12 cellular contexts compared by ENCODE assay signal in genomic region chr14:77543240-77543551, GRCh38. TPM values are rescaled to one million over a fixed set of nuclear protein-coding genes. Genes with fewer than 3 reads are reported as not detected.
DNase-seq lines count a peak whose midpoint lies in the region; ATAC-seq, FAIRE-seq and TF ChIP-seq lines count a peak whose summit lies in the region.
"Had no signal": no experiment of that assay in that cellular context is flagged by ENCODE, and none has a peak within 500 bp of the region (broad histone marks: within the 10 kb centered on the region; RNA-seq: fewer than 3 reads in every experiment).

No MANE protein-coding gene starts in this region.

- no peaks in the 10 kb centered on the region for H3K9me1 ChIP-seq in endothelial cell of umbilical vein (replicated peaks; ENCODE audit: control insufficient read depth, extremely low read depth, insufficient read depth, low read length)

- WGBS in HepG2 (ENCODE audit: low lambda C conversion rate): 55% methylated on average over 5 of the region's 5 CpGs
- WGBS in right lobe of liver (ENCODE audit: insufficient coverage, low coverage, low lambda C conversion rate, missing lambda C conversion rate): 75% methylated on average over 5 of the region's 5 CpGs

- H3K9me3 ChIP-seq in HepG2 (ENCODE audit: low read length) (no peaks in the 10 kb centered on the region), right lobe of liver (no peaks in the 10 kb centered on the region), endothelial cell of umbilical vein (replicated peaks; ENCODE audit: control insufficient read depth, insufficient read depth, low read length) (no peaks in the 10 kb centered on the region), SJCRH30 (replicated peaks) (no peaks in the 10 kb centered on the region)

- peak; percentile 68 for ATAC-seq in HepG2
- no peak for ATAC-seq in right lobe of liver
- no peak for ATAC-seq in HG03135 (IDR thresholded peaks at IDR 0.05; ENCODE audit: unreplicated experiment)
- ATAC-seq: activated T-helper 17 cell treated with anti-CD3 and anti-CD28 coated beads, Interleukin-2, amount 50 U/mL, for 72 hours had no signal

- H3K4me1 Mint-ChIP-seq in nephron: peaks cover 12% of the 10 kb centered on the region
- H3K4me1 Mint-ChIP-seq in activated naive CD4-positive, alpha-beta T cell treated with anti-CD3 and anti-CD28 coated beads for 36 hours (ENCODE audit: low read depth): peaks cover 2% of the 10 kb centered on the region
- H3K4me1 Mint-ChIP-seq: activated T-helper 17 cell treated with anti-CD3 and anti-CD28 coated beads, Interleukin-2, amount 50 U/mL, for 72 hours had no signal

- dilution Hi-C loops in endothelial cell of umbilical vein (cut with MboI; ENCODE audit: extremely low pct_ligation_motif_present, low sequenced_read_pairs): no loop called here

- no peak for TF ChIP-seq EP300 in HepG2 (IDR thresholded peaks at IDR 0.05; ENCODE audit: low read depth in 2 of 2, low read length in 2 of 2)
- no peak for TF ChIP-seq EP300 in HepG2 (CRISPR knock-in tag; IDR thresholded peaks at IDR 0.05; ENCODE audit: borderline replicate concordance)

- TF ChIP-seq POLR2A in HepG2 (IDR thresholded peaks at IDR 0.05; ENCODE audit: insufficient read depth in 1 of 2, low read depth in 2 of 2, low read length in 2 of 2) (no peak), right lobe of liver (IDR thresholded peaks at IDR 0.05) (no peak), endothelial cell of umbilical vein (IDR thresholded peaks at IDR 0.05; ENCODE audit: low read depth, low read length) (no peak)

- H3K4me1 ChIP-seq in HepG2 (ENCODE audit: insufficient read depth, low read length) (peaks cover 14% of the 10 kb centered on the region), right lobe of liver (no peaks in the 10 kb centered on the region), endothelial cell of umbilical vein (ENCODE audit: control insufficient read depth, extremely low read depth, insufficient read depth, low read length) (peaks cover 29% of the 10 kb centered on the region), SJCRH30 (no peaks in the 10 kb centered on the region)

- no peak overlapping the region for H3K4me2 ChIP-seq in HepG2 (ENCODE audit: low read depth, low read length)
- H3K4me2 ChIP-seq in endothelial cell of umbilical vein (ENCODE audit: insufficient read depth, low read length): peak overlapping the region; percentile 84

- TF ChIP-seq CTCF in HepG2 (CRISPR knock-in tag; IDR thresholded peaks at IDR 0.05) (no peak), right lobe of liver (IDR thresholded peaks at IDR 0.05) (no peak), endothelial cell of umbilical vein (IDR thresholded peaks at IDR 0.05; ENCODE audit: extremely low read depth in 1 of 2, insufficient read depth in 1 of 2, low read depth in 1 of 2, low read length in 2 of 2) (no peak), nephron (IDR thresholded peaks at IDR 0.05; ENCODE audit: unreplicated experiment in 3 of 3) (no peak), GM13977 (IDR thresholded peaks at IDR 0.05; ENCODE audit: extremely low read depth, insufficient read depth, missing control alignments) (no peak)

- DNase-seq in HepG2 (ENCODE audit: low spot score): peak; percentile 48
- no peak for DNase-seq in right lobe of liver
- DNase-seq in endothelial cell of umbilical vein (ENCODE audit: low read depth, low spot score): peak; percentile 44
- no peak for DNase-seq in GM13977 (ENCODE audit: low spot score)
- no peak for DNase-seq in activated naive CD4-positive, alpha-beta T cell treated with anti-CD3 and anti-CD28 coated beads for 36 hours
- no peak for DNase-seq in SJCRH30
- DNase-seq: activated CD4-positive, alpha-beta T cell treated with anti-CD3 and anti-CD28 coated beads, Interleukin-2, amount 10 ng/mL, durations not matched to agents 7 days and 5 days; DMS53; NCI-H1930 had no signal

- H3K9ac ChIP-seq in HepG2 (ENCODE audit: insufficient read depth, low read depth, low read length) (no peak overlapping the region), endothelial cell of umbilical vein (replicated peaks; ENCODE audit: extremely low read depth, insufficient read depth, low read length) (peak overlapping the region; percentile 61)

- no peak for TF ChIP-seq RAD21 in HepG2 (CRISPR knock-in tag; IDR thresholded peaks at IDR 0.05)

- FAIRE-seq in HepG2 (lab: Jason Lieb, UNC) (no peak), endothelial cell of umbilical vein (lab: Jason Lieb, UNC) (peak; percentile 60)

- H3K27me3 Mint-ChIP-seq in nephron (ENCODE audit: low read depth): peaks cover 4% of the 10 kb centered on the region
- no peaks in the 10 kb centered on the region for H3K27me3 Mint-ChIP-seq in activated naive CD4-positive, alpha-beta T cell treated with anti-CD3 and anti-CD28 coated beads for 36 hours (ENCODE audit: low read depth)
- H3K27me3 Mint-ChIP-seq: activated CD4-positive, alpha-beta T cell treated with anti-CD3 and anti-CD28 coated beads, Interleukin-2, amount 10 ng/mL, durations not matched to agents 7 days and 5 days; activated T-helper 17 cell treated with anti-CD3 and anti-CD28 coated beads, Interleukin-2, amount 50 U/mL, for 72 hours had no signal

- peaks cover 0 to 1% of the 10 kb centered on the region in 2 experiments; a peak in 1 of 5 replicates for H3K36me3 ChIP-seq in HepG2 (replicated peaks in 1 of 2; ENCODE audit: control insufficient read depth in 1 of 2, insufficient read depth in 2 of 2, low read length in 2 of 2)
- H3K36me3 ChIP-seq in right lobe of liver: peaks cover 0 to 3% (median 0%) of the 10 kb centered on the region in 4 donors
- peaks cover 3 to 6% of the 10 kb centered on the region in 2 experiments for H3K36me3 ChIP-seq in endothelial cell of umbilical vein (ENCODE audit: control insufficient read depth in 2 of 2, extremely low read depth in 1 of 2, insufficient read depth in 2 of 2, low read length in 2 of 2)
- no peaks in the 10 kb centered on the region; the same call in 1 of the 2 replicates for H3K36me3 ChIP-seq in SJCRH30

- in situ Hi-C loops in HepG2 (cut with HindIII; ENCODE audit: extremely low pct_ligation_motif_present, low pct_unique_long_range_greater_than_20kb) (loop anchor here (10.0 kb wide), 1 partner anchor 238 kb away; no protein-coding TSS in a partner anchor), GM13977 (cut with MboI; ENCODE audit: low pct_unique_long_range_greater_than_20kb, low sequenced_read_pairs, unreplicated experiment) (loop anchor here (10.0 to 25.0 kb wide), 2 partner anchors 238 to 406 kb away; partner anchors contain the start of gene ZDHHC22)

- H3K9me3 Mint-ChIP-seq in nephron: no peaks in the 10 kb centered on the region
- no peaks in the 10 kb centered on the region for H3K9me3 Mint-ChIP-seq in activated naive CD4-positive, alpha-beta T cell treated with anti-CD3 and anti-CD28 coated beads for 36 hours
- H3K9me3 Mint-ChIP-seq: activated CD4-positive, alpha-beta T cell treated with anti-CD3 and anti-CD28 coated beads, Interleukin-2, amount 10 ng/mL, durations not matched to agents 7 days and 5 days; activated T-helper 17 cell treated with anti-CD3 and anti-CD28 coated beads, Interleukin-2, amount 50 U/mL, for 72 hours had no signal

- H3K36me3 Mint-ChIP-seq in nephron (ENCODE audit: low read depth): peaks cover 22% of the 10 kb centered on the region
- H3K36me3 Mint-ChIP-seq in activated naive CD4-positive, alpha-beta T cell treated with anti-CD3 and anti-CD28 coated beads for 36 hours (ENCODE audit: low read depth): peaks cover 7% of the 10 kb centered on the region

- H3K27me3 ChIP-seq in HepG2 (ENCODE audit: control insufficient read depth in 1 of 2, insufficient read depth in 2 of 2, low read length in 2 of 2) (no peaks in the 10 kb centered on the region), right lobe of liver (no peaks in the 10 kb centered on the region), endothelial cell of umbilical vein (ENCODE audit: control insufficient read depth in 2 of 2, insufficient read depth in 2 of 2, low read length in 2 of 2) (no peaks in the 10 kb centered on the region), SJCRH30 (no peaks in the 10 kb centered on the region)

- no peak overlapping the region for H2AFZ ChIP-seq in HepG2 (ENCODE audit: low read length)
- no peak overlapping the region for H2AFZ ChIP-seq in endothelial cell of umbilical vein (ENCODE audit: low read depth, low read length)

- no peaks in the 10 kb centered on the region for H3K79me2 ChIP-seq in HepG2 (ENCODE audit: insufficient read depth, low read length)
- peaks cover 9% of the 10 kb centered on the region for H3K79me2 ChIP-seq in endothelial cell of umbilical vein (ENCODE audit: control insufficient read depth, insufficient read depth, low read length)

- intact Hi-C loops in HepG2 (cut with micrococcal nuclease; ENCODE audit: unreplicated experiment) (no loop called here), right lobe of liver (cut with DNase I) (no loop called here), endothelial cell of umbilical vein (cut with micrococcal nuclease) (loop anchor here (2.0 kb wide), 2 partner anchors 84 to 222 kb away; partner anchors contain the start of genes AHSA1, GSTZ1 and POMT2)
- intact Hi-C loops in activated naive CD4-positive, alpha-beta T cell treated with anti-CD3 and anti-CD28 coated beads for 36 hours (cut with micrococcal nuclease): no loop called here

- CTCF ChIA-PET in HepG2 (lab: Yijun Ruan, JAX; ENCODE audit: low intra/inter-chr PET ratio, low total read pairs): no interaction called here
- CTCF ChIA-PET in endothelial cell of umbilical vein (lab: Charles Lee): interaction anchor here (0.8 to 2.8 kb wide), 6 partner anchors 8 to 390 kb away, joined by 3 to 25 read pairs (median 4); partner anchors contain the start of genes AHSA1 and VIPAS39
- CTCF ChIA-PET in activated naive CD4-positive, alpha-beta T cell treated with anti-CD3 and anti-CD28 coated beads for 36 hours (lab: Charles Lee): interaction anchor here (1.2 kb wide), 1 partner anchor 9 kb away, joined by 5 read pairs; no protein-coding TSS in a partner anchor

- peak overlapping the region; percentile 80 to 89 (median 84) for H3K27ac Mint-ChIP-seq in nephron
- no peak overlapping the region for H3K27ac Mint-ChIP-seq in activated naive CD4-positive, alpha-beta T cell treated with anti-CD3 and anti-CD28 coated beads for 36 hours
- H3K27ac Mint-ChIP-seq: activated CD4-positive, alpha-beta T cell treated with anti-CD3 and anti-CD28 coated beads, Interleukin-2, amount 10 ng/mL, durations not matched to agents 7 days and 5 days; activated T-helper 17 cell treated with anti-CD3 and anti-CD28 coated beads, Interleukin-2, amount 50 U/mL, for 72 hours had no signal

- no peak overlapping the region for H3K4me3 Mint-ChIP-seq in nephron
- H3K4me3 Mint-ChIP-seq in activated naive CD4-positive, alpha-beta T cell treated with anti-CD3 and anti-CD28 coated beads for 36 hours: no peak overlapping the region
- H3K4me3 Mint-ChIP-seq: activated CD4-positive, alpha-beta T cell treated with anti-CD3 and anti-CD28 coated beads, Interleukin-2, amount 10 ng/mL, durations not matched to agents 7 days and 5 days; activated T-helper 17 cell treated with anti-CD3 and anti-CD28 coated beads, Interleukin-2, amount 50 U/mL, for 72 hours had no signal

- no peak overlapping the region for H3K27ac ChIP-seq in HepG2 (ENCODE audit: extremely low read length, insufficient read depth, low read length)
- H3K27ac ChIP-seq in right lobe of liver: peak overlapping the region in 1 of 3 donors; percentile 23
- peak overlapping the region; percentile 79 for H3K27ac ChIP-seq in endothelial cell of umbilical vein (ENCODE audit: insufficient read depth, low read depth, low read length)
- H3K27ac ChIP-seq in SJCRH30: no peak overlapping the region

- no peaks in the 10 kb centered on the region for H4K20me1 ChIP-seq in HepG2 (ENCODE audit: insufficient read depth, low read length)
- H4K20me1 ChIP-seq in endothelial cell of umbilical vein (replicated peaks; ENCODE audit: control insufficient read depth, extremely low read depth, insufficient read depth, low read length): no peaks in the 10 kb centered on the region

- POLR2A ChIA-PET in HepG2 (lab: Yijun Ruan, JAX) (no interaction called here), endothelial cell of umbilical vein (lab: Charles Lee) (interaction anchor here (1.0 kb wide), 1 partner anchor 84 kb away, joined by 4 read pairs; no protein-coding TSS in a partner anchor)

- H3K4me3 ChIP-seq in HepG2 (replicated peaks in 1 of 3; ENCODE audit: insufficient read depth in 1 of 3, low read depth in 2 of 3, low read length in 3 of 3) (no peak overlapping the region), right lobe of liver (no peak overlapping the region), endothelial cell of umbilical vein (replicated peaks in 1 of 3; ENCODE audit: insufficient read depth in 1 of 3, low read depth in 1 of 3, low read length in 3 of 3) (peak overlapping the region in 1 of 3 experiments; percentile 27), SJCRH30 (no peak overlapping the region)

- BruUV-seq in HepG2 (replicated peaks; lab: Mats Ljungman, UMichigan) (no TSS peak), endothelial cell of umbilical vein (replicated peaks; lab: Mats Ljungman, UMichigan) (no TSS peak)

RNA-seq across cellular contexts. Expression of gene ISM2, which starts 44.6 kb away (rescaled TPM):
- total RNA-seq in HepG2 (2016; rRNA removed; fragmentation: Illumina TruSeq; extraction: Trizol) (0.83 and 1.8 TPM in 2 replicates), right lobe of liver (under 1 TPM in 1 of 6 experiments, not detected in 5; 0.37 TPM), endothelial cell of umbilical vein (not detected in 2 replicates)
- 0.20 and 0.44 TPM in 2 replicates for total RNA-seq in HepG2 (2016; cell fraction: cytosol; rRNA removed; fragmentation: Illumina TruSeq; extraction: Trizol; ENCODE audit: low read depth)
- total RNA-seq in HepG2 (2016; cell fraction: insoluble cytoplasmic fraction; rRNA removed; fragmentation: Illumina TruSeq; extraction: Trizol): 0.56 and 1.8 TPM in 2 replicates
- 0.46 and 0.55 TPM in 2 replicates for total RNA-seq in HepG2 (2016; cell fraction: membrane; rRNA removed; fragmentation: Illumina TruSeq; extraction: Trizol)
- total RNA-seq in HepG2 (2016; cell fraction: nucleus; rRNA removed; fragmentation: Illumina TruSeq; extraction: Trizol): 1.4 TPM in 2 replicates
- polyA plus RNA-seq in HepG2 (2011; rRNA removed) (40.7 and 43.2 TPM in 2 replicates), endothelial cell of umbilical vein (not detected in 2 replicates)
- 17.0 and 22.7 TPM in 2 replicates for polyA plus RNA-seq in HepG2 (2011; cell fraction: cytosol; rRNA removed)
- polyA plus RNA-seq in HepG2 (2011; cell fraction: nucleus; rRNA removed): 47.8 and 68.7 TPM in 2 replicates
- polyA plus RNA-seq in HepG2 (2012): 59.6 and 62.7 TPM in 2 replicates
- polyA plus RNA-seq in HepG2 (2016; cell fraction: cytosol; fragmentation: Illumina TruSeq; extraction: Trizol; ENCODE audit: low read depth): 0.08 and 0.19 TPM in 2 replicates
- 0.53 and 0.60 TPM in 2 replicates for polyA plus RNA-seq in HepG2 (2016; cell fraction: insoluble cytoplasmic fraction; fragmentation: Illumina TruSeq; extraction: Trizol; ENCODE audit: low read depth)
- 0.16 and 0.26 TPM in 2 replicates for polyA plus RNA-seq in HepG2 (2016; cell fraction: membrane; fragmentation: Illumina TruSeq; extraction: Trizol; ENCODE audit: low read depth)
- polyA plus RNA-seq in HepG2 (2016; cell fraction: nucleus; fragmentation: Illumina TruSeq; extraction: Trizol; ENCODE audit: insufficient read depth, low read depth): 2.1 and 2.3 TPM in 2 replicates
- polyA minus RNA-seq in HepG2 (2011; rRNA and poly(A)+ RNA removed; ENCODE audit: low replicate concordance): 0.09 and 81.0 TPM in 2 replicates
- polyA minus RNA-seq in HepG2 (2011; cell fraction: cytosol; rRNA and poly(A)+ RNA removed): 31.8 and 33.0 TPM in 2 replicates
- 18.5 and 28.2 TPM in 2 replicates for polyA minus RNA-seq in HepG2 (2011; cell fraction: nucleus; rRNA and poly(A)+ RNA removed)
- not detected in 2 replicates for polyA plus RNA-seq in endothelial cell of umbilical vein (2011; cell fraction: cytosol; rRNA removed)
- not detected in 2 replicates for polyA plus RNA-seq in endothelial cell of umbilical vein (2011; cell fraction: nucleus; rRNA removed)
- polyA plus RNA-seq in endothelial cell of umbilical vein (2012): not detected in 2 replicates
- polyA minus RNA-seq in endothelial cell of umbilical vein: not detected in 2 replicates
- polyA minus RNA-seq in endothelial cell of umbilical vein (2011; cell fraction: cytosol; rRNA and poly(A)+ RNA removed): not detected
- not detected in 2 replicates for polyA minus RNA-seq in endothelial cell of umbilical vein (2011; cell fraction: nucleus; rRNA and poly(A)+ RNA removed)
- not detected for total RNA-seq in activated naive CD4-positive, alpha-beta T cell treated with anti-CD3 and anti-CD28 coated beads for 36 hours
- 0.16 TPM in 1 of 2 replicates, not detected in the other for total RNA-seq in SJCRH30 (2014; rRNA removed; shearing (Covaris generic))
- total RNA-seq: activated CD4-positive, alpha-beta T cell treated with anti-CD3 and anti-CD28 coated beads, Interleukin-2, amount 10 ng/mL, durations not matched to agents 7 days and 5 days had no signal

Comparison
In these comparisons a context has a peak if more than half of its experiments do, and no peak if none do; other contexts are left out.
1. DNase-seq: peak in HepG2 (single experiment) and endothelial cell of umbilical vein (single experiment); none in right lobe of liver (0 of 3), GM13977 (single experiment), activated naive CD4-positive, alpha-beta T cell treated with anti-CD3 and anti-CD28 coated beads for 36 hours (single experiment) and SJCRH30 (0 of 2).